Comparison of ENCODE assay signal across 8 cellular contexts in the genomic region with DNA sequence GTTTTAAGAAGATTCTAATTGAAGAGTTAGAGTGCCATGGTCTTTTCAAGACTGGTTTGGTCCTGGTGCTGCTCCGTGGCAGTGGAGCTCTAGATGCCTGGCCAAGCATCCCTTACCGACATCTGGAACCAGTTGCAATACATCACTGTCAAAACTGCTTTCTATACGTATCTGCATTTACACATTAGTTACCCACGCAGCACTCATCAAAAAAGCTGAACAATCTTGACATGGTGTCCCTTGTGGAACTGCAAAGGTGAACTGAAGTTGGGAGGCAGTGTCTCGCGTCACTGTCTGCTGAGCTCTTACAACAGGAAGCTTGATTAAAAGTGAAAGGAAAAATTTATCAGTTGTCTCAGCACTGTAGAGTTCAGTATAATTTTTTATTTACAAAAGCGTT.
DNase-seq lines count a peak whose midpoint lies in the region; ATAC-seq and TF ChIP-seq lines count a peak whose summit lies in the region.

No MANE protein-coding gene starts in this region.

- H3K4me1 Mint-ChIP-seq in T-helper 2 cell treated with Interferon-gamma antibody and Interleukin-4, amounts not matched to agents 5 μg/mL and 100 μg/mL, for 36 hours (ENCODE audit: low read depth) = peaks cover 17% of the 10 kb centered on the region

- peaks cover 0 to 6% (median 0%) of the 10 kb centered on the region in 5 donors for H3K4me1 ChIP-seq in subcutaneous abdominal adipose tissue (ENCODE audit: control insufficient read depth in 5 of 5, insufficient read depth in 5 of 5, low read length in 5 of 5)

- H3K36me3 Mint-ChIP-seq in T-helper 2 cell treated with Interferon-gamma antibody and Interleukin-4, amounts not matched to agents 5 μg/mL and 100 μg/mL, for 36 hours (ENCODE audit: low read depth) = peaks cover 2% of the 10 kb centered on the region

- H3K9me3 Mint-ChIP-seq in T-helper 2 cell treated with Interferon-gamma antibody and Interleukin-4, amounts not matched to agents 5 μg/mL and 100 μg/mL, for 36 hours = no peaks in the 10 kb centered on the region

- no peaks in the 10 kb centered on the region for H3K9me3 ChIP-seq in subcutaneous abdominal adipose tissue (ENCODE audit: control insufficient read depth in 5 of 5, low read length in 5 of 5)

- peak overlapping the region; percentile 5 to 74 (median 57) for H3K9ac ChIP-seq in subcutaneous abdominal adipose tissue (ENCODE audit: low read length in 5 of 5)

- peak; percentile 51 for ATAC-seq in GM21529 (IDR thresholded peaks at IDR 0.05; ENCODE audit: unreplicated experiment)
- no peak for ATAC-seq in HG03097 (IDR thresholded peaks at IDR 0.05; ENCODE audit: low FRiP score, unreplicated experiment)

- DNase-seq in AG08396 (ENCODE audit: low spot score) (peak; percentile 11), cardiac fibroblast (ENCODE audit: low read depth in 2 of 2) (peak; percentile 53 to 57), mucosa of gallbladder (ENCODE audit: low spot score) (peak; percentile 20), DMS79 treated with DMSO at 0.1 percent for 48 hours (lab: John Stamatoyannopoulos, UW) (no peak)
- DNase-seq in T-helper 2 cell treated with Interferon-gamma antibody and Interleukin-4, amounts not matched to agents 5 μg/mL and 100 μg/mL, for 36 hours (ENCODE audit: low spot score) = peak; percentile 38

- H3K4me3 ChIP-seq in cardiac fibroblast (replicated peaks in 1 of 2; ENCODE audit: low read depth in 2 of 2, low read length in 2 of 2) = peak overlapping the region; percentile 19 to 58
- H3K4me3 ChIP-seq in subcutaneous abdominal adipose tissue (ENCODE audit: low read depth in 1 of 5, low read length in 5 of 5) = peak overlapping the region; percentile 54 to 90 (median 76)

- no peak for TF ChIP-seq CTCF in cardiac fibroblast (IDR thresholded peaks at IDR 0.05; ENCODE audit: low read depth, low read length)

- H3K27ac Mint-ChIP-seq in T-helper 2 cell treated with Interferon-gamma antibody and Interleukin-4, amounts not matched to agents 5 μg/mL and 100 μg/mL, for 36 hours = peak overlapping the region; percentile 47

- H3K4me3 Mint-ChIP-seq in T-helper 2 cell treated with Interferon-gamma antibody and Interleukin-4, amounts not matched to agents 5 μg/mL and 100 μg/mL, for 36 hours = peak overlapping the region; percentile 81

- H3K36me3 ChIP-seq in subcutaneous abdominal adipose tissue (ENCODE audit: control insufficient read depth in 5 of 5, insufficient read depth in 5 of 5, low read length in 5 of 5) = no peaks in the 10 kb centered on the region

- H3K27ac ChIP-seq in subcutaneous abdominal adipose tissue (ENCODE audit: low read depth, low read length) = no peak overlapping the region

- no peaks in the 10 kb centered on the region for H3K27me3 Mint-ChIP-seq in T-helper 2 cell treated with Interferon-gamma antibody and Interleukin-4, amounts not matched to agents 5 μg/mL and 100 μg/mL, for 36 hours (ENCODE audit: low read depth)

- H3K27me3 ChIP-seq in subcutaneous abdominal adipose tissue (ENCODE audit: control insufficient read depth in 5 of 5, insufficient read depth in 4 of 5, low read length in 5 of 5) = no peaks in the 10 kb centered on the region
